Comparison of ENCODE assay signal across 9 cellular contexts in genomic region chr1:1758692-1759455, GRCh38. TPM values are rescaled to one million over a fixed set of nuclear protein-coding genes. Genes with fewer than 3 reads are reported as not detected.
DNase-seq lines count a peak whose midpoint lies in the region; ATAC-seq and TF ChIP-seq lines count a peak whose summit lies in the region.
"Had no signal": no experiment of that assay in that cellular context is flagged by ENCODE, and none has a peak within 500 bp of the region (broad histone marks: within the 10 kb centered on the region; RNA-seq: fewer than 3 reads in every experiment).

No MANE protein-coding gene starts in this region.

- H3K9me3 ChIP-seq in Panc1 (ENCODE audit: control insufficient read depth, insufficient read depth, low read depth, low read length) (no peaks in the 10 kb centered on the region), gastroesophageal sphincter (no peaks in the 10 kb centered on the region), neuronal stem cell (replicated peaks in 1 of 2; ENCODE audit: control insufficient read depth in 2 of 2, insufficient read depth in 1 of 2, low read depth in 1 of 2, low read length in 2 of 2) (no peaks in the 10 kb centered on the region), SK-N-SH (no peaks in the 10 kb centered on the region)

- H2BK120ac ChIP-seq in neuronal stem cell (ENCODE audit: low read depth, low read length) = no peak overlapping the region

- H3K4me3 Mint-ChIP-seq in activated CD4-positive, alpha-beta T cell treated with anti-CD3 and anti-CD28 coated beads, Interleukin-2, amount 10 ng/mL, durations not matched to agents 24 days and 14 days = no peak overlapping the region

- no peak overlapping the region for H3K14ac ChIP-seq in neuronal stem cell (ENCODE audit: low read length)

- no peak for TF ChIP-seq POLR2A in gastroesophageal sphincter (IDR thresholded peaks at IDR 0.05)

- H3K4me3 ChIP-seq in Panc1 (ENCODE audit: low read depth in 2 of 2, low read length in 2 of 2) (no peak overlapping the region), gastroesophageal sphincter (no peak overlapping the region), neuronal stem cell (ENCODE audit: low read length in 2 of 2) (peak overlapping the region in 1 of 2 donors; percentile 27), SK-N-SH (ENCODE audit: low read depth in 2 of 2, low read length in 1 of 2) (no peak overlapping the region)

- no peaks in the 10 kb centered on the region for H3F3A ChIP-seq in SK-N-SH (replicated peaks; ENCODE audit: insufficient read depth)

- H3K36me3 ChIP-seq in Panc1 (ENCODE audit: control insufficient read depth, insufficient read depth, low read length) (peaks cover 4% of the 10 kb centered on the region; the same call in 1 of the 2 replicates), gastroesophageal sphincter (peaks cover 0 to 100% of the 10 kb centered on the region in 2 donors), neuronal stem cell (replicated peaks in 1 of 2; ENCODE audit: control insufficient read depth in 2 of 2, insufficient read depth in 2 of 2, low read length in 2 of 2) (peaks cover 53 to 91% of the 10 kb centered on the region in 2 donors), SK-N-SH (replicated peaks in 1 of 2; ENCODE audit: control insufficient read depth in 1 of 2, insufficient read depth in 2 of 2, low read length in 1 of 2) (peaks cover 0 to 54% of the 10 kb centered on the region in 2 experiments)

- no peaks in the 10 kb centered on the region for H3K4me1 Mint-ChIP-seq in activated CD4-positive, alpha-beta T cell treated with anti-CD3 and anti-CD28 coated beads, Interleukin-2, amount 10 ng/mL, durations not matched to agents 24 days and 14 days

- H3K9ac ChIP-seq in neuronal stem cell (ENCODE audit: low read depth, low read length, poor library complexity) (peak overlapping the region; percentile 44), SK-N-SH (no peak overlapping the region)

- H4K20me1 ChIP-seq in SK-N-SH (ENCODE audit: insufficient read depth) = no peaks in the 10 kb centered on the region

- H2BK5ac ChIP-seq in neuronal stem cell (ENCODE audit: low read length) = no peak overlapping the region

- H3K27me3 ChIP-seq in Panc1 (ENCODE audit: control insufficient read depth, insufficient read depth, low read length) (no peaks in the 10 kb centered on the region), gastroesophageal sphincter (no peaks in the 10 kb centered on the region), neuronal stem cell (ENCODE audit: control insufficient read depth in 3 of 3, insufficient read depth in 3 of 3, low read depth in 1 of 3, low read length in 3 of 3) (no peaks in the 10 kb centered on the region), SK-N-SH (ENCODE audit: insufficient read depth) (no peaks in the 10 kb centered on the region)

- peak overlapping the region; percentile 61 for H3K27ac ChIP-seq in Panc1 (ENCODE audit: low read length)
- H3K27ac ChIP-seq in gastroesophageal sphincter = peak overlapping the region in 2 of 4 donors; percentile 5 to 8
- no peak overlapping the region for H3K27ac ChIP-seq in neuronal stem cell (replicated peaks; ENCODE audit: low read length)
- H3K27ac ChIP-seq in SK-N-SH (ENCODE audit: low read depth in 2 of 2, low read length in 1 of 2) = peak overlapping the region in 1 of 2 experiments; percentile 31; a peak in 1 of 4 replicates

- TF ChIP-seq EP300 in gastroesophageal sphincter (IDR thresholded peaks at IDR 0.05) (no peak), SK-N-SH (IDR thresholded peaks at IDR 0.05; ENCODE audit: borderline replicate concordance in 1 of 2, low read depth in 1 of 2, low read length in 1 of 2) (no peak)

- H3K36me3 Mint-ChIP-seq in activated CD4-positive, alpha-beta T cell treated with anti-CD3 and anti-CD28 coated beads, Interleukin-2, amount 10 ng/mL, durations not matched to agents 24 days and 14 days (ENCODE audit: low read depth) = peaks cover 41% of the 10 kb centered on the region

- intact Hi-C loops in Panc1 (cut with micrococcal nuclease; ENCODE audit: unreplicated experiment) = no loop called here
- intact Hi-C loops in activated CD4-positive, alpha-beta T cell treated with anti-CD3 and anti-CD28 coated beads, Interleukin-2, amount 10 ng/mL, durations not matched to agents 24 days and 14 days (cut with micrococcal nuclease) = no loop called here

- in situ Hi-C loops in Caki2 (cut with HindIII; ENCODE audit: low pct_unique_long_range_greater_than_20kb, low sequenced_read_pairs) (no loop called here), Panc1 (cut with HindIII; ENCODE audit: low pct_unique_long_range_greater_than_20kb, low sequenced_read_pairs) (no loop called here)

- H3K27me3 Mint-ChIP-seq in activated CD4-positive, alpha-beta T cell treated with anti-CD3 and anti-CD28 coated beads, Interleukin-2, amount 10 ng/mL, durations not matched to agents 24 days and 14 days = no peaks in the 10 kb centered on the region

- H3K4me2 ChIP-seq in neuronal stem cell (ENCODE audit: insufficient read depth, low read length, poor library complexity, severe bottlenecking) (no peak overlapping the region), SK-N-SH (no peak overlapping the region)

- POLR2A ChIA-PET in Panc1 (lab: Charles Lee) = no interaction called here
- POLR2A ChIA-PET in SK-N-SH (lab: Yijun Ruan, JAX) = no interaction called here

- BruUV-seq in Panc1 (replicated peaks; lab: Mats Ljungman, UMichigan) = no TSS peak

- peak; percentile 96 for DNase-seq in Caki2 (ENCODE audit: low read depth)
- DNase-seq in Panc1 (ENCODE audit: low read depth, low spot score) = no peak
- no peak for DNase-seq in neuronal stem cell (ENCODE audit: low spot score)
- DNase-seq in SK-N-SH = no peak
- DNase-seq in NCI-H1930 (lab: John Stamatoyannopoulos, UW) = no peak
- no peak for DNase-seq in activated CD4-positive, alpha-beta T cell treated with anti-CD3 and anti-CD28 coated beads, Interleukin-2, amount 10 ng/mL, durations not matched to agents 24 days and 14 days
- DNase-seq: OCI-M1 had no signal

- TF ChIP-seq RAD21 in SK-N-SH (IDR thresholded peaks at IDR 0.05; ENCODE audit: low read length) = no peak

- no peak overlapping the region for H2BK12ac ChIP-seq in neuronal stem cell (ENCODE audit: low read length)

- no peak overlapping the region for H3K18ac ChIP-seq in neuronal stem cell (ENCODE audit: low read length)

- H2AK5ac ChIP-seq in neuronal stem cell (ENCODE audit: low read depth, low read length) = no peak overlapping the region

- no peak for TF ChIP-seq CTCF in Panc1 (IDR thresholded peaks at IDR 0.05)
- TF ChIP-seq CTCF in gastroesophageal sphincter (IDR thresholded peaks at IDR 0.05) = no peak
- no peak for TF ChIP-seq CTCF in SK-N-SH (IDR thresholded peaks at IDR 0.05)

- H3K4me1 ChIP-seq in Panc1 (ENCODE audit: control insufficient read depth, insufficient read depth, low read length) (no peaks in the 10 kb centered on the region), gastroesophageal sphincter (peaks cover 0 to 22% (median 3%) of the 10 kb centered on the region in 3 donors), neuronal stem cell (ENCODE audit: control insufficient read depth in 2 of 2, insufficient read depth in 1 of 2, low read depth in 1 of 2, low read length in 2 of 2) (peaks cover 0 to 4% of the 10 kb centered on the region in 2 donors), SK-N-SH (ENCODE audit: control insufficient read depth in 1 of 2, insufficient read depth in 2 of 2, low read depth in 1 of 2, low read length in 1 of 2) (peaks cover 0 to 4% of the 10 kb centered on the region in 2 experiments; a peak in 1 of 4 replicates)

- H2AFZ ChIP-seq in neuronal stem cell (ENCODE audit: low read length) = no peak overlapping the region
- H2AFZ ChIP-seq in SK-N-SH (ENCODE audit: low read depth) = no peak overlapping the region

- ATAC-seq in Panc1 (peak; percentile 58), gastroesophageal sphincter (peak; percentile 75), GM18502 (IDR thresholded peaks at IDR 0.05; ENCODE audit: poor library complexity, unreplicated experiment) (no peak)

- no peaks in the 10 kb centered on the region for H3K9me2 ChIP-seq in SK-N-SH

- CTCF ChIA-PET in Panc1 (lab: Charles Lee) = no interaction called here
- CTCF ChIA-PET in SK-N-SH (lab: Yijun Ruan, JAX) = interaction anchor here (1.0 to 1.6 kb wide), 6 partner anchors 9 to 150 kb away, joined by 3 to 6 read pairs (median 3); no protein-coding TSS in a partner anchor

- no peak overlapping the region for H2BK15ac ChIP-seq in neuronal stem cell (ENCODE audit: low read length)

- H4K8ac ChIP-seq in neuronal stem cell (ENCODE audit: low read depth, low read length) = no peak overlapping the region

- H3K4ac ChIP-seq in neuronal stem cell (ENCODE audit: low read length) = no peak overlapping the region

- H3K23ac ChIP-seq in neuronal stem cell (ENCODE audit: low read depth, low read length, poor library complexity) = peak overlapping the region; percentile 92

- H3K79me2 ChIP-seq in SK-N-SH (ENCODE audit: insufficient read depth) = peaks cover 12% of the 10 kb centered on the region; the same call in 1 of the 2 replicates

- H3K79me1 ChIP-seq in neuronal stem cell (ENCODE audit: low read depth, low read length) = peaks cover 30% of the 10 kb centered on the region

- no peak overlapping the region for H4K91ac ChIP-seq in neuronal stem cell (ENCODE audit: low read depth, low read length, poor library complexity)

- WGBS in gastroesophageal sphincter (ENCODE audit: low coverage in 1 of 2), 2 donors = 65 to 80% methylated on average over 4 to 5 of the region's 34 CpGs
- no CpG with 5 or more reads among the region's 34 CpGs for WGBS in neuronal stem cell (ENCODE audit: extremely low coverage in 2 of 2, insufficient read length in 2 of 2, insufficient replicate concordance in 1 of 2), 2 donors
- WGBS in SK-N-SH (ENCODE audit: low lambda C conversion rate) = 80% methylated on average over 7 of the region's 34 CpGs

- H3K9me3 Mint-ChIP-seq in activated CD4-positive, alpha-beta T cell treated with anti-CD3 and anti-CD28 coated beads, Interleukin-2, amount 10 ng/mL, durations not matched to agents 24 days and 14 days = no peaks in the 10 kb centered on the region

- no peak overlapping the region for H3K27ac Mint-ChIP-seq in activated CD4-positive, alpha-beta T cell treated with anti-CD3 and anti-CD28 coated beads, Interleukin-2, amount 10 ng/mL, durations not matched to agents 24 days and 14 days

RNA-seq across cellular contexts. Expression of gene NADK, which starts 19.4 kb away (rescaled TPM):
- 51.8 and 82.9 TPM in 2 replicates for total RNA-seq in Caki2 (2014; rRNA removed; shearing (Covaris generic); ENCODE audit: low replicate concordance)
- total RNA-seq in Panc1 (2021; ENCODE audit: unreplicated experiment) = 101 TPM
- 101 TPM for polyA plus RNA-seq in Panc1 (2012; ENCODE audit: insufficient read length)
- 10 to 100 TPM; 69.8 to 82.5 (median 73.8) TPM for total RNA-seq in gastroesophageal sphincter
- 45.5 TPM for polyA plus RNA-seq in neuronal stem cell (2013, experiment 1 of 2)
- 43.7 TPM for polyA plus RNA-seq in neuronal stem cell (2013, experiment 2 of 2)
- 66.2 and 70.4 TPM in 2 replicates for polyA plus RNA-seq in SK-N-SH (2012; rRNA removed)
- polyA plus RNA-seq in SK-N-SH (2012; cell fraction: cytosol; rRNA removed) = 31.7 and 41.3 TPM in 2 replicates
- 171 and 178 TPM in 2 replicates for polyA plus RNA-seq in SK-N-SH (2012; cell fraction: nucleus; rRNA removed)
- total RNA-seq in activated CD4-positive, alpha-beta T cell treated with anti-CD3 and anti-CD28 coated beads, Interleukin-2, amount 10 ng/mL, durations not matched to agents 24 days and 14 days = 91.3 and 94.5 TPM in 2 replicates

RNA-seq across cellular contexts. Expression of gene CDK11A, which starts 34.7 kb away (rescaled TPM):
- 3.7 and 15.4 TPM in 2 replicates for total RNA-seq in Caki2 (2014; rRNA removed; shearing (Covaris generic); ENCODE audit: low replicate concordance)
- 83.6 TPM for total RNA-seq in Panc1 (2021; ENCODE audit: unreplicated experiment)
- 132 TPM for polyA plus RNA-seq in Panc1 (2012; ENCODE audit: insufficient read length)
- total RNA-seq in gastroesophageal sphincter = 10 to 100 TPM; 10.8 to 53.4 (median 23.8) TPM
- 23.9 TPM for polyA plus RNA-seq in neuronal stem cell (2013, experiment 1 of 2)
- polyA plus RNA-seq in neuronal stem cell (2013, experiment 2 of 2) = 23.6 TPM
- 22.0 and 24.0 TPM in 2 replicates for polyA plus RNA-seq in SK-N-SH (2012; rRNA removed)
- polyA plus RNA-seq in SK-N-SH (2012; cell fraction: cytosol; rRNA removed) = 9.6 and 10.1 TPM in 2 replicates
- polyA plus RNA-seq in SK-N-SH (2012; cell fraction: nucleus; rRNA removed) = 159 and 185 TPM in 2 replicates
- 68.3 and 70.4 TPM in 2 replicates for total RNA-seq in activated CD4-positive, alpha-beta T cell treated with anti-CD3 and anti-CD28 coated beads, Interleukin-2, amount 10 ng/mL, durations not matched to agents 24 days and 14 days
